ENCODE assay signal across 1 cellular context in the genomic region with DNA sequence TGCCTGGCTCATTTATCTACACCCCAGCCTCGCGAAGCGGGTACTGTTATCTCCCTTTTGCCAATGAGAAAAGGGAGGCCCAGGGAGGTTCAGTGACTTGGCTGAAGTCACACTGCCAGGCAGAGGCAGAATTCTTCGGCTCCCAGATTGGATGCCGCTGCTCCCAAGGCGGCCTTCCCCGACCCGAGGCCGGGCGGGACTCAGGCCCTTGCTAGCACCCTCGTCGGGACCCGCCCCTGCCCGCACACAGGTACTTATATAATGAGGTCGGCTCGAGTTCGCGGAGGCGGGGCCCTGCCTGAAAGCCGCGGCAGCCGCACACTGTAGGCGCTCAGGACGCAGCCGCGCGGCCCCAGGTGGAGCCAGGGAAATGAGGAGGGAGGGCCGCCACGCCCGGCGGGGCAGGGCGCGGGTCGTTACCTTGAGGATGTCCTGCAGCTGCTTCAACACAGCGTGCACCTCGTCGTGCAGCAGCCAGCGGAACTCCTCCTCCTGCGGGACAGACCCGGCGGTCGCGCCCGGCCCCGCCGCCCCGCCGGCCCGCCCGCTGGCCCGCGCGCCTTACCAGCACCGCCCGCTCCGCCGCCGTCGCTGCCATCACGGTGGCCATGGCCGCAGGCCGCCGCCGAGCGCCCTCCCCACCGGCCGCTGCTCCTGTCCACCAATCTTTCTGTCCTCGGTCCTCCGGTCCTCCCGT.
TF ChIP-seq lines count a peak whose summit lies in the region.

Gene ROGDI (minus strand): TSS at position 672 of the 697 bp plus-strand sequence. CDS start 62 bp downstream, at position 610.

TF ChIP-seq in HepG2, 621 proteins besides CTCF, POLR2A, EP300 and RAD21 (continued from another document and continues in another):
- TF ChIP-seq ZSCAN5A (CRISPR knock-in tag; IDR thresholded peaks at IDR 0.05; ENCODE audit: borderline replicate concordance): no peak
- no peak for TF ChIP-seq HOXA9 (CRISPR knock-in tag; IDR thresholded peaks at IDR 0.05; ENCODE audit: borderline replicate concordance)
- no peak for TF ChIP-seq XRCC5 (optimal IDR thresholded peaks at IDR 0.05; ENCODE audit: low read length)
- TF ChIP-seq ZNF615 (CRISPR knock-in tag; IDR thresholded peaks at IDR 0.05; ENCODE audit: borderline replicate concordance): 0 out of 2 replicates have a peak, but pooled peaks have one; percentile 30
- TF ChIP-seq SP140L (CRISPR knock-in tag; IDR thresholded peaks at IDR 0.05; ENCODE audit: borderline replicate concordance): no peak
- TF ChIP-seq, protein P1, sequence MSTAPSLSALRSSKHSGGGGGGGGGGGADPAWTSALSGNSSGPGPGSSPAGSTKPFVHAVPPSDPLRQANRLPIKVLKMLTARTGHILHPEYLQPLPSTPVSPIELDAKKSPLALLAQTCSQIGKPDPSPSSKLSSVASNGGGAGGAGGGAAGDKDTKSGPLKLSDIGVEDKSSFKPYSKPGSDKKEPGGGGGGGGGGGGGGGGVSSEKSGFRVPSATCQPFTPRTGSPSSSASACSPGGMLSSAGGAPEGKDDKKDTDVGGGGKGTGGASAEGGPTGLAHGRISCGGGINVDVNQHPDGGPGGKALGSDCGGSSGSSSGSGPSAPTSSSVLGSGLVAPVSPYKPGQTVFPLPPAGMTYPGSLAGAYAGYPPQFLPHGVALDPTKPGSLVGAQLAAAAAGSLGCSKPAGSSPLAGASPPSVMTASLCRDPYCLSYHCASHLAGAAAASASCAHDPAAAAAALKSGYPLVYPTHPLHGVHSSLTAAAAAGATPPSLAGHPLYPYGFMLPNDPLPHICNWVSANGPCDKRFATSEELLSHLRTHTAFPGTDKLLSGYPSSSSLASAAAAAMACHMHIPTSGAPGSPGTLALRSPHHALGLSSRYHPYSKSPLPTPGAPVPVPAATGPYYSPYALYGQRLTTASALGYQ (CRISPR knock-in tag; IDR thresholded peaks at IDR 0.05): 0 out of 2 replicates have a peak, but pooled peaks have one; percentile 42
- TF ChIP-seq SALL1 (CRISPR knock-in tag; IDR thresholded peaks at IDR 0.05): peak; percentile 42; the same call in 1 of the 2 replicates
- TF ChIP-seq, protein P2, sequence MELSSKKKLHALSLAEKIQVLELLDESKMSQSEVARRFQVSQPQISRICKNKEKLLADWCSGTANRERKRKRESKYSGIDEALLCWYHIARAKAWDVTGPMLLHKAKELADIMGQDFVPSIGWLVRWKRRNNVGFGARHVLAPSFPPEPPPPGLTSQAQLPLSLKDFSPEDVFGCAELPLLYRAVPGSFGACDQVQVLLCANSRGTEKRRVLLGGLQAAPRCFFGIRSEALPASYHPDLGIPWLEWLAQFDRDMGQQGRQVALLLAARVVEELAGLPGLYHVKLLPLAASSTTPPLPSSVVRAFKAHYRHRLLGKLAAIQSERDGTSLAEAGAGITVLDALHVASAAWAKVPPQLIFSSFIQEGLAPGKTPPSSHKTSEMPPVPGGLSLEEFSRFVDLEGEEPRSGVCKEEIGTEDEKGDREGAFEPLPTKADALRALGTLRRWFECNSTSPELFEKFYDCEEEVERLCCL (CRISPR knock-in tag; IDR thresholded peaks at IDR 0.05; ENCODE audit: borderline replicate concordance): no peak
- no peak for TF ChIP-seq ZSCAN9 (CRISPR knock-in tag; IDR thresholded peaks at IDR 0.05; ENCODE audit: borderline replicate concordance)
- TF ChIP-seq SKIL (CRISPR knock-in tag; IDR thresholded peaks at IDR 0.05; ENCODE audit: borderline replicate concordance): no peak
- TF ChIP-seq ZNF709 (CRISPR knock-in tag; IDR thresholded peaks at IDR 0.05): peak; percentile 21; the same call in 1 of the 2 replicates
- no peak for TF ChIP-seq SMAD1 (CRISPR knock-in tag; IDR thresholded peaks at IDR 0.05; ENCODE audit: borderline replicate concordance, low read depth)
- TF ChIP-seq ZNF280D (CRISPR knock-in tag; IDR thresholded peaks at IDR 0.05): no peak
- TF ChIP-seq ZNF367 (CRISPR knock-in tag; IDR thresholded peaks at IDR 0.05; ENCODE audit: borderline replicate concordance): no peak
- TF ChIP-seq TP53 (CRISPR knock-in tag; conservative IDR thresholded peaks at IDR 0.05): no peak
- TF ChIP-seq MED1 (CRISPR knock-in tag; IDR thresholded peaks at IDR 0.05): peak; percentile 67; the same call in 1 of the 2 replicates
- TF ChIP-seq, protein P3, sequence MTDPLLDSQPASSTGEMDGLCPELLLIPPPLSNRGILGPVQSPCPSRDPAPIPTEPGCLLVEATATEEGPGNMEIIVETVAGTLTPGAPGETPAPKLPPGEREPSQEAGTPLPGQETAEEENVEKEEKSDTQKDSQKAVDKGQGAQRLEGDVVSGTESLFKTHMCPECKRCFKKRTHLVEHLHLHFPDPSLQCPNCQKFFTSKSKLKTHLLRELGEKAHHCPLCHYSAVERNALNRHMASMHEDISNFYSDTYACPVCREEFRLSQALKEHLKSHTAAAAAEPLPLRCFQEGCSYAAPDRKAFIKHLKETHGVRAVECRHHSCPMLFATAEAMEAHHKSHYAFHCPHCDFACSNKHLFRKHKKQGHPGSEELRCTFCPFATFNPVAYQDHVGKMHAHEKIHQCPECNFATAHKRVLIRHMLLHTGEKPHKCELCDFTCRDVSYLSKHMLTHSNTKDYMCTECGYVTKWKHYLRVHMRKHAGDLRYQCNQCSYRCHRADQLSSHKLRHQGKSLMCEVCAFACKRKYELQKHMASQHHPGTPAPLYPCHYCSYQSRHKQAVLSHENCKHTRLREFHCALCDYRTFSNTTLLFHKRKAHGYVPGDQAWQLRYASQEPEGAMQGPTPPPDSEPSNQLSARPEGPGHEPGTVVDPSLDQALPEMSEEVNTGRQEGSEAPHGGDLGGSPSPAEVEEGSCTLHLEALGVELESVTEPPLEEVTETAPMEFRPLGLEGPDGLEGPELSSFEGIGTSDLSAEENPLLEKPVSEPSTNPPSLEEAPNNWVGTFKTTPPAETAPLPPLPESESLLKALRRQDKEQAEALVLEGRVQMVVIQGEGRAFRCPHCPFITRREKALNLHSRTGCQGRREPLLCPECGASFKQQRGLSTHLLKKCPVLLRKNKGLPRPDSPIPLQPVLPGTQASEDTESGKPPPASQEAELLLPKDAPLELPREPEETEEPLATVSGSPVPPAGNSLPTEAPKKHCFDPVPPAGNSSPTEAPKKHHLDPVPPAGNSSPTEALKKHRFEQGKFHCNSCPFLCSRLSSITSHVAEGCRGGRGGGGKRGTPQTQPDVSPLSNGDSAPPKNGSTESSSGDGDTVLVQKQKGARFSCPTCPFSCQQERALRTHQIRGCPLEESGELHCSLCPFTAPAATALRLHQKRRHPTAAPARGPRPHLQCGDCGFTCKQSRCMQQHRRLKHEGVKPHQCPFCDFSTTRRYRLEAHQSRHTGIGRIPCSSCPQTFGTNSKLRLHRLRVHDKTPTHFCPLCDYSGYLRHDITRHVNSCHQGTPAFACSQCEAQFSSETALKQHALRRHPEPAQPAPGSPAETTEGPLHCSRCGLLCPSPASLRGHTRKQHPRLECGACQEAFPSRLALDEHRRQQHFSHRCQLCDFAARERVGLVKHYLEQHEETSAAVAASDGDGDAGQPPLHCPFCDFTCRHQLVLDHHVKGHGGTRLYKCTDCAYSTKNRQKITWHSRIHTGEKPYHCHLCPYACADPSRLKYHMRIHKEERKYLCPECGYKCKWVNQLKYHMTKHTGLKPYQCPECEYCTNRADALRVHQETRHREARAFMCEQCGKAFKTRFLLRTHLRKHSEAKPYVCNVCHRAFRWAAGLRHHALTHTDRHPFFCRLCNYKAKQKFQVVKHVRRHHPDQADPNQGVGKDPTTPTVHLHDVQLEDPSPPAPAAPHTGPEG (CRISPR knock-in tag; IDR thresholded peaks at IDR 0.05): no peak
- TF ChIP-seq ETV6 (CRISPR knock-in tag; conservative IDR thresholded peaks at IDR 0.05): peak; percentile 20; the same call in 1 of the 2 replicates
- no peak for TF ChIP-seq RNF2 (conservative IDR thresholded peaks at IDR 0.05; ENCODE audit: low read depth)
- TF ChIP-seq RCOR2 (CRISPR knock-in tag; IDR thresholded peaks at IDR 0.05): no peak
- no peak for TF ChIP-seq EZH2 (conservative IDR thresholded peaks at IDR 0.05; ENCODE audit: low read depth, low read length)
- peak; percentile 66; the same call in 1 of the 2 replicates for TF ChIP-seq ZNF746 (CRISPR knock-in tag; IDR thresholded peaks at IDR 0.05)
- TF ChIP-seq ZBTB8A (CRISPR knock-in tag; IDR thresholded peaks at IDR 0.05; ENCODE audit: borderline replicate concordance, low read depth): no peak
- TF ChIP-seq AKAP8 (CRISPR knock-in tag; IDR thresholded peaks at IDR 0.05): no peak
- 0 out of 2 replicates have a peak, but pooled peaks have one; percentile 10 for TF ChIP-seq KDM5B (CRISPR knock-in tag; IDR thresholded peaks at IDR 0.05; ENCODE audit: borderline replicate concordance)
- TF ChIP-seq SPEN (CRISPR knock-in tag; IDR thresholded peaks at IDR 0.05; ENCODE audit: low read depth): peak; percentile 39; the same call in 1 of the 2 replicates
- no peak for TF ChIP-seq ZNF30 (CRISPR knock-in tag; IDR thresholded peaks at IDR 0.05)
- no peak for TF ChIP-seq ZNF335 (CRISPR knock-in tag; IDR thresholded peaks at IDR 0.05)
- no peak for TF ChIP-seq ZNF20 (CRISPR knock-in tag; IDR thresholded peaks at IDR 0.05)
- no peak for TF ChIP-seq ONECUT2 (CRISPR knock-in tag; IDR thresholded peaks at IDR 0.05)
- TF ChIP-seq ZFP82 (CRISPR knock-in tag; IDR thresholded peaks at IDR 0.05; ENCODE audit: borderline replicate concordance): no peak; the same call in 1 of the 2 replicates
- TF ChIP-seq ZNF879 (CRISPR knock-in tag; IDR thresholded peaks at IDR 0.05): no peak
- no peak for TF ChIP-seq ZNF496 (CRISPR knock-in tag; IDR thresholded peaks at IDR 0.05; ENCODE audit: insufficient replicate concordance)
